ENCODE assay signal across 16 cellular contexts in genomic region chr15:89379818-89380217, GRCh38. TPM values are rescaled to one million over a fixed set of nuclear protein-coding genes. Genes with fewer than 3 reads are reported as not detected.
DNase-seq lines count a peak whose midpoint lies in the region; ATAC-seq and TF ChIP-seq lines count a peak whose summit lies in the region.
"Had no signal": no experiment of that assay in that cellular context is flagged by ENCODE, and none has a peak within 500 bp of the region (broad histone marks: within the 10 kb centered on the region; RNA-seq: fewer than 3 reads in every experiment).

No MANE protein-coding gene starts in this region.

- H4K12ac ChIP-seq in trophoblast cell (ENCODE audit: low read depth, low read length), result no peak overlapping the region

- H3K4me3 ChIP-seq in WERI-Rb-1 (ENCODE audit: low read depth, low read length) (no peak overlapping the region), trophoblast cell (ENCODE audit: low read depth, low read length) (no peak overlapping the region), upper lobe of right lung (no peak overlapping the region), transverse colon (no peak overlapping the region)
- H3K4me3 ChIP-seq: SJSA1 had no signal

- DNase-seq in T-helper 1 cell, result no peak
- DNase-seq in WERI-Rb-1, result no peak
- peak; percentile 83 for DNase-seq in epithelial cell of prostate (ENCODE audit: low read depth, low spot score)
- DNase-seq in trophoblast cell, result peak; percentile 96
- no peak for DNase-seq in upper lobe of right lung
- DNase-seq in transverse colon, result no peak
- DNase-seq: activated CD8-positive, alpha-beta memory T cell treated with anti-CD3 and anti-CD28 coated beads, Interleukin-2, amount 50 U/mL, for 4 hours; GDM1; left ventricle myocardium superior; NCI-H2171 treated with DMSO at 0.1 percent for 48 hours; stimulated activated CD4-positive, alpha-beta T cell treated with anti-CD3 and anti-CD28 coated beads, Interleukin-2, amount 100 ng/mL, for 48 hours had no signal

- no peak overlapping the region for H2AFZ ChIP-seq in trophoblast cell (ENCODE audit: insufficient read depth, low read length, poor library complexity)

- H3K4ac ChIP-seq in trophoblast cell (ENCODE audit: low read depth, low read length), result no peak overlapping the region

- H3K36me3 Mint-ChIP-seq in T-helper 1 cell treated with Interleukin-12 subunit alpha and Interleukin-12 subunit beta and Interleukin-4 antibody, amounts not matched to agents 30 μg/mL and 1 μg/mL, for 36 hours (ENCODE audit: low read depth), result no peaks in the 10 kb centered on the region

- intact Hi-C loops in upper lobe of right lung (cut with DNase I), result no loop called here
- intact Hi-C loops in transverse colon (cut with DNase I; ENCODE audit: low total_unique reads), result no loop called here

- H3K36me3 ChIP-seq in WERI-Rb-1 (peaks cover 74% of the 10 kb centered on the region), trophoblast cell (ENCODE audit: control insufficient read depth in 1 of 2, insufficient read depth in 2 of 2, low read length in 2 of 2) (no peaks in the 10 kb centered on the region), upper lobe of right lung (no peaks in the 10 kb centered on the region), transverse colon (no peaks in the 10 kb centered on the region)
- H3K36me3 ChIP-seq: right atrium auricular region, SJSA1, vagina had no signal

- H3K27me3 ChIP-seq in WERI-Rb-1 (ENCODE audit: insufficient read depth, low read depth, severe bottlenecking) (no peaks in the 10 kb centered on the region), trophoblast cell (ENCODE audit: insufficient read depth, low read length) (peaks cover 65% of the 10 kb centered on the region), upper lobe of right lung (peaks cover 76% of the 10 kb centered on the region), transverse colon (peaks cover 86% of the 10 kb centered on the region)
- H3K27me3 ChIP-seq: vagina had no signal

- no peak overlapping the region for H2BK120ac ChIP-seq in trophoblast cell (ENCODE audit: insufficient read depth, low read length, poor library complexity)

- peaks cover 4% of the 10 kb centered on the region for H3K79me1 ChIP-seq in trophoblast cell (ENCODE audit: low read length)

- no peak overlapping the region for H2AK5ac ChIP-seq in trophoblast cell (ENCODE audit: low read length)

- H3K27ac ChIP-seq in WERI-Rb-1 (peak overlapping the region; percentile 31), epithelial cell of prostate (no peak overlapping the region), trophoblast cell (ENCODE audit: low read depth, low read length) (no peak overlapping the region), upper lobe of right lung (no peak overlapping the region), transverse colon (no peak overlapping the region)
- H3K27ac ChIP-seq: right atrium auricular region, SJSA1, vagina had no signal

- H3K27ac Mint-ChIP-seq in T-helper 1 cell treated with Interleukin-12 subunit alpha and Interleukin-12 subunit beta and Interleukin-4 antibody, amounts not matched to agents 30 μg/mL and 1 μg/mL, for 36 hours, result peak overlapping the region; percentile 57

- no peak overlapping the region for H4K91ac ChIP-seq in trophoblast cell (ENCODE audit: low read depth, low read length)

- H3K4me3 Mint-ChIP-seq in T-helper 1 cell treated with Interleukin-12 subunit alpha and Interleukin-12 subunit beta and Interleukin-4 antibody, amounts not matched to agents 30 μg/mL and 1 μg/mL, for 36 hours, result no peak overlapping the region

- H3K23ac ChIP-seq in trophoblast cell (ENCODE audit: low read length), result no peak overlapping the region

- in situ Hi-C loops in transverse colon (cut with MboI; ENCODE audit: low pct_ligation_motif_present in 1 of 4, low pct_unique_long_range_greater_than_20kb in 1 of 4, low sequenced_read_pairs in 3 of 4), result no loop called here

- H3K14ac ChIP-seq in trophoblast cell (ENCODE audit: low read length), result no peak overlapping the region

- H3K9me3 ChIP-seq in WERI-Rb-1 (ENCODE audit: severe bottlenecking), result no peaks in the 10 kb centered on the region
- H3K9me3 ChIP-seq in trophoblast cell (ENCODE audit: insufficient read depth, low read depth, low read length), result peaks cover 11% of the 10 kb centered on the region
- no peaks in the 10 kb centered on the region for H3K9me3 ChIP-seq in upper lobe of right lung
- no peaks in the 10 kb centered on the region for H3K9me3 ChIP-seq in transverse colon
- H3K9me3 ChIP-seq: right atrium auricular region, SJSA1, vagina had no signal

- H3K4me2 ChIP-seq in trophoblast cell (ENCODE audit: low read length), result no peak overlapping the region

- H3K9me3 Mint-ChIP-seq in T-helper 1 cell treated with Interleukin-12 subunit alpha and Interleukin-12 subunit beta and Interleukin-4 antibody, amounts not matched to agents 30 μg/mL and 1 μg/mL, for 36 hours, result no peaks in the 10 kb centered on the region

- TF ChIP-seq CTCF in WERI-Rb-1 (IDR thresholded peaks at IDR 0.05; ENCODE audit: low read depth, low read length) (no peak), upper lobe of right lung (IDR thresholded peaks at IDR 0.05) (no peak), transverse colon (IDR thresholded peaks at IDR 0.05) (no peak)

- no peaks in the 10 kb centered on the region for H3K4me1 Mint-ChIP-seq in T-helper 1 cell treated with Interleukin-12 subunit alpha and Interleukin-12 subunit beta and Interleukin-4 antibody, amounts not matched to agents 30 μg/mL and 1 μg/mL, for 36 hours (ENCODE audit: low read depth)

- TF ChIP-seq POLR2A in transverse colon (IDR thresholded peaks at IDR 0.05), result no peak

- peaks cover 82% of the 10 kb centered on the region for H3K27me3 Mint-ChIP-seq in T-helper 1 cell treated with Interleukin-12 subunit alpha and Interleukin-12 subunit beta and Interleukin-4 antibody, amounts not matched to agents 30 μg/mL and 1 μg/mL, for 36 hours (ENCODE audit: low read depth)

- H3K4me1 ChIP-seq in trophoblast cell (ENCODE audit: control insufficient read depth in 1 of 2, insufficient read depth in 2 of 2, low read length in 2 of 2) (peaks cover 21 to 22% of the 10 kb centered on the region in 2 experiments), upper lobe of right lung (peaks cover 10% of the 10 kb centered on the region), transverse colon (peaks cover 2 to 12% (median 10%) of the 10 kb centered on the region in 4 donors)
- H3K4me1 ChIP-seq: SJSA1 had no signal

- WGBS in trophoblast cell (ENCODE audit: extremely low coverage, insufficient coverage, insufficient read length), result no CpG with 5 or more reads among the region's 5 CpGs
- 74 to 76% methylated on average over 4 to 5 of the region's 5 CpGs for WGBS in transverse colon (ENCODE audit: low coverage in 1 of 2), 2 donors

- ATAC-seq in SK-N-SH treated with all-trans-retinoic acid at 6 μM for 48 hours, result no peak
- ATAC-seq in upper lobe of right lung, result no peak

- no peak overlapping the region for H3K9ac ChIP-seq in trophoblast cell (ENCODE audit: low read length)

- no peak for TF ChIP-seq EP300 in transverse colon (IDR thresholded peaks at IDR 0.05; ENCODE audit: low read depth)

- no peak overlapping the region for H3K18ac ChIP-seq in trophoblast cell (ENCODE audit: low read length)

- no peaks in the 10 kb centered on the region for H3K79me2 ChIP-seq in trophoblast cell (ENCODE audit: control insufficient read depth, insufficient read depth, low read length, poor library complexity)

- H4K8ac ChIP-seq in trophoblast cell (ENCODE audit: low read depth, low read length), result no peak overlapping the region

- H2BK5ac ChIP-seq in trophoblast cell (ENCODE audit: low read depth, low read length, poor library complexity), result no peak overlapping the region

- no peak overlapping the region for H2BK12ac ChIP-seq in trophoblast cell (ENCODE audit: low read length)

TF ChIP-seq in SK-N-SH treated with all-trans-retinoic acid at 6 μM for 48 hours, 23 proteins besides CTCF, POLR2A, EP300 and RAD21 (continues in another document):
- TF ChIP-seq CREB5 (CRISPR knock-in tag; IDR thresholded peaks at IDR 0.05; ENCODE audit: low read depth) (no peak), PATZ1 (CRISPR knock-in tag; IDR thresholded peaks at IDR 0.05; ENCODE audit: borderline replicate concordance) (no peak), ZNF565 (CRISPR knock-in tag; conservative IDR thresholded peaks at IDR 0.05; ENCODE audit: low read depth) (no peak), ISL1 (CRISPR knock-in tag; IDR thresholded peaks at IDR 0.05) (no peak), ZNF8 (CRISPR knock-in tag; IDR thresholded peaks at IDR 0.05) (no peak), ZFP30 (CRISPR knock-in tag; IDR thresholded peaks at IDR 0.05) (no peak), ZC3H10 (CRISPR knock-in tag; IDR thresholded peaks at IDR 0.05) (no peak), TCF4 (CRISPR knock-in tag; IDR thresholded peaks at IDR 0.05; ENCODE audit: borderline replicate concordance) (no peak), RARB (CRISPR knock-in tag; IDR thresholded peaks at IDR 0.05) (no peak), BACH2 (CRISPR knock-in tag; IDR thresholded peaks at IDR 0.05; ENCODE audit: borderline replicate concordance) (no peak)

RNA-seq across cellular contexts. Expression of gene POLG, which starts 45.2 kb away (rescaled TPM):
- polyA plus RNA-seq in trophoblast cell (2013), result 27.9 and 28.6 TPM in 2 replicates
- total RNA-seq in upper lobe of right lung (56.6 TPM), transverse colon (100 to 1,000 TPM in 2 of 4 donors, 10 to 100 TPM in 2; 64.5 to 204 (median 114) TPM)

Comparison
In these comparisons a context has a peak if more than half of its experiments do, and no peak if none do; other contexts are left out.
1. DNase-seq: peak in epithelial cell of prostate (single experiment) and trophoblast cell (2 of 2); none in T-helper 1 cell (0 of 5), WERI-Rb-1 (single experiment), upper lobe of right lung (single experiment) and transverse colon (single experiment).